15 cellular contexts compared by ENCODE assay signal in the genomic region with DNA sequence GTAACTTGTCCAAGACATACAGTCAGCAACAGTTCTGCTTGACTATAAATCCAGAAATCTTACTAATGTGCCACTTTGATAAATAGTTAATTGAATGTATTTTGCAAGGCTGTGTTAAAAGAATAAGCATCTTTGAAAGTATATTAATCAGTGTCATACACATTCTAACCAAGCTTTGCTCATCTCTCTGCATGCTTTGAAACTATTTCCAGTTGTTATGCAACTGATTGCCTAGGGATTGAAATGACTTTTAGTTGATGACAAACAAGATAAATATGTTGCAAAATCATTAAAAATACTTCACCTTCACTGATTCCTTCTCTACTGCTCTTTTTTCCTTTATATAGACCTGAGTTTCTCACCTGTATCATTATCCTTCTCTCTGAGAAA.
DNase-seq lines count a peak whose midpoint lies in the region; ATAC-seq, FAIRE-seq and TF ChIP-seq lines count a peak whose summit lies in the region.
"Had no signal": no experiment of that assay in that cellular context is flagged by ENCODE, and none has a peak within 500 bp of the region (broad histone marks: within the 10 kb centered on the region; RNA-seq: fewer than 3 reads in every experiment).

No MANE protein-coding gene starts in this region.

- H3K27ac ChIP-seq in SJSA1 (peak overlapping the region; percentile 26), osteoblast (ENCODE audit: low read depth, low read length) (no peak overlapping the region)
- H3K27ac ChIP-seq: left ventricle myocardium inferior had no signal

- no peaks in the 10 kb centered on the region for H3K36me3 ChIP-seq in SJSA1
- no peaks in the 10 kb centered on the region for H3K36me3 ChIP-seq in osteoblast (ENCODE audit: insufficient read depth, low read length)
- H3K36me3 ChIP-seq: left ventricle myocardium inferior had no signal

- peak; percentile 56 for DNase-seq in GM03348 (ENCODE audit: low spot score)
- no peak for DNase-seq in SJSA1 (ENCODE audit: low read depth in 1 of 2, low spot score in 2 of 2)
- DNase-seq in fibroblast of mammary gland (ENCODE audit: low read depth), result peak; percentile 60
- DNase-seq in osteoblast (ENCODE audit: insufficient read length, low spot score, missing footprints), result peak; percentile 56
- DNase-seq in frontal cortex (ENCODE audit: low spot score in 2 of 2), result no peak
- no peak for DNase-seq in inferior parietal cortex (ENCODE audit: extremely low spot score)
- DNase-seq in stimulated activated naive CD4-positive, alpha-beta T cell treated with Interleukin-2 at 50 U/mL for 16 hours (lab: John Stamatoyannopoulos, UW), result no peak
- DNase-seq: activated T-cell treated with anti-CD3 and anti-CD28 coated beads, Interleukin-2, amount 50 U/mL, for 1 hour; hypothalamus; left ventricle myocardium inferior; NCI-H1092 treated with DMSO at 0.1 percent for 48 hours; NCI-H2171 treated with DMSO at 0.1 percent for 48 hours; stimulated activated naive CD8-positive, alpha-beta T cell treated with anti-CD3 and anti-CD28 coated beads, Interleukin-15, amount 100 ng/mL, for 72 hours had no signal

- H3K9me3 ChIP-seq in SJSA1 (replicated peaks) (0 out of 2 replicates have a peak, but pooled peaks cover 2% of the 10 kb centered on the region), osteoblast (ENCODE audit: low read depth, low read length) (peaks cover under 1% of the 10 kb centered on the region)
- H3K9me3 ChIP-seq: left ventricle myocardium inferior had no signal

- no peak overlapping the region for H2AFZ ChIP-seq in osteoblast (ENCODE audit: low read length)

- H3K4me1 ChIP-seq in SJSA1 (replicated peaks) (peaks cover 12% of the 10 kb centered on the region), osteoblast (ENCODE audit: insufficient read depth, low read length) (peaks cover 13% of the 10 kb centered on the region)

- no peaks in the 10 kb centered on the region for H3K27me3 ChIP-seq in SJSA1 (replicated peaks)
- no peaks in the 10 kb centered on the region for H3K27me3 ChIP-seq in osteoblast (ENCODE audit: insufficient read depth, low read length)

- no peak for ATAC-seq in GM18867 (IDR thresholded peaks at IDR 0.05; ENCODE audit: unreplicated experiment)
- ATAC-seq: stimulated activated naive CD8-positive, alpha-beta T cell treated with anti-CD3 and anti-CD28 coated beads, Interleukin-15, amount 100 ng/mL, for 72 hours had no signal

- H3K4me3 ChIP-seq in SJSA1 (no peak overlapping the region), fibroblast of mammary gland (ENCODE audit: control insufficient read depth, low read depth, low read length) (no peak overlapping the region), osteoblast (ENCODE audit: insufficient read depth, low read length) (no peak overlapping the region)
- H3K4me3 ChIP-seq: left ventricle myocardium inferior had no signal

- no peak overlapping the region for H3K4me2 ChIP-seq in osteoblast (ENCODE audit: insufficient read depth, low read length)

- FAIRE-seq in frontal cortex (lab: Jason Lieb, UNC), result no peak
- FAIRE-seq: D721Med had no signal

- no peaks in the 10 kb centered on the region for H3K79me2 ChIP-seq in osteoblast (ENCODE audit: insufficient read depth, low read length)

- H4K20me1 ChIP-seq in osteoblast (ENCODE audit: insufficient read depth, low read length), result no peaks in the 10 kb centered on the region

- no peak for TF ChIP-seq CTCF in fibroblast of mammary gland (conservative IDR thresholded peaks at IDR 0.05; ENCODE audit: control insufficient read depth, insufficient read depth, low read depth, low read length)
- TF ChIP-seq CTCF in osteoblast (IDR thresholded peaks at IDR 0.05; ENCODE audit: extremely low read depth, low read depth, low read length), result no peak

Comparison
In these comparisons a context has a peak if more than half of its experiments do, and no peak if none do; other contexts are left out.
1. DNase-seq: peak in GM03348 (single experiment), fibroblast of mammary gland (single experiment) and osteoblast (single experiment); none in SJSA1 (0 of 2), frontal cortex (0 of 2), inferior parietal cortex (single experiment) and stimulated activated naive CD4-positive, alpha-beta T cell treated with Interleukin-2 at 50 U/mL for 16 hours (single experiment).